Comparison of ENCODE assay signal across 10 cellular contexts in genomic region chr6:33081098-33081824, GRCh38. TPM values are rescaled to one million over a fixed set of nuclear protein-coding genes. Genes with fewer than 3 reads are reported as not detected.
A peak's percentile ranks its signal among the peaks of the same experiment; 100 is the strongest.
DNase-seq lines count a peak whose midpoint lies in the region; ATAC-seq and TF ChIP-seq lines count a peak whose summit lies in the region.
"Had no signal": no experiment of that assay in that cellular context is flagged by ENCODE, and none has a peak within 500 bp of the region (broad histone marks: within the 10 kb centered on the region; RNA-seq: fewer than 3 reads in every experiment).

No MANE protein-coding gene starts in this region.

- TF ChIP-seq CTCF in progenitor cell of endocrine pancreas (IDR thresholded peaks at IDR 0.05; ENCODE audit: unreplicated experiment): no peak

- H3K36me3 ChIP-seq in BLaER1: peaks cover 64% of the 10 kb centered on the region
- H3K36me3 ChIP-seq: SJSA1 had no signal

- peak overlapping the region; percentile 80 for H3K9ac ChIP-seq in BLaER1

- CTCF ChIA-PET in activated CD8-positive, alpha-beta T cell treated with anti-CD3 and anti-CD28 coated beads, Interleukin-2, amount 10 ng/mL, durations not matched to agents 7 days and 5 days (lab: Charles Lee): interaction anchor here (1.3 to 3.2 kb wide), 6 partner anchors 8 to 167 kb away, joined by 4 to 12 read pairs (median 4); partner anchors contain the start of gene HLA-DPA1

- no peaks in the 10 kb centered on the region for H3K9me3 ChIP-seq in BLaER1
- H3K9me3 ChIP-seq: SJSA1 had no signal

- DNase-seq in activated CD8-positive, alpha-beta T cell treated with anti-CD3 and anti-CD28 coated beads, Interleukin-2, amount 10 ng/mL, durations not matched to agents 7 days and 5 days: no peak
- DNase-seq in left ventricle myocardium superior (no peak), progenitor cell of endocrine pancreas (ENCODE audit: low spot score, unreplicated experiment) (no peak), cortex of kidney (lab: John Stamatoyannopoulos, UW) (no peak)
- DNase-seq: activated naive CD4-positive, alpha-beta T cell treated with anti-CD3 and anti-CD28 coated beads for 36 hours had no signal

- no peaks in the 10 kb centered on the region for H3K36me3 Mint-ChIP-seq in activated CD8-positive, alpha-beta T cell treated with anti-CD3 and anti-CD28 coated beads, Interleukin-2, amount 10 ng/mL, durations not matched to agents 7 days and 5 days (ENCODE audit: low read depth)
- peaks cover 2% of the 10 kb centered on the region for H3K36me3 Mint-ChIP-seq in progenitor cell of endocrine pancreas (ENCODE audit: insufficient read depth)

- peaks cover 60% of the 10 kb centered on the region; the same call in 1 of the 2 replicates for H4K20me1 ChIP-seq in BLaER1

- no peaks in the 10 kb centered on the region for H3K27me3 ChIP-seq in BLaER1

- no peak for ATAC-seq in activated CD8-positive, alpha-beta T cell treated with anti-CD3 and anti-CD28 coated beads, Interleukin-2, amount 10 ng/mL, durations not matched to agents 7 days and 5 days
- ATAC-seq in left ventricle myocardium superior: peak; percentile 7
- no peak for ATAC-seq in HG02759 (IDR thresholded peaks at IDR 0.05; ENCODE audit: unreplicated experiment)
- no peak for ATAC-seq in HG03354 (IDR thresholded peaks at IDR 0.05; ENCODE audit: poor library complexity, severe bottlenecking, unreplicated experiment)
- ATAC-seq in GM18502 (IDR thresholded peaks at IDR 0.05; ENCODE audit: poor library complexity, unreplicated experiment): no peak

- POLR2A ChIA-PET in activated CD8-positive, alpha-beta T cell treated with anti-CD3 and anti-CD28 coated beads, Interleukin-2, amount 10 ng/mL, durations not matched to agents 7 days and 5 days (lab: Charles Lee): interaction anchor here (0.9 kb wide), 1 partner anchor 9 kb away, joined by 3 read pairs; no protein-coding TSS in a partner anchor

- no peaks in the 10 kb centered on the region for H3K27me3 Mint-ChIP-seq in activated CD8-positive, alpha-beta T cell treated with anti-CD3 and anti-CD28 coated beads, Interleukin-2, amount 10 ng/mL, durations not matched to agents 7 days and 5 days (ENCODE audit: low read depth)
- peaks cover 19% of the 10 kb centered on the region for H3K27me3 Mint-ChIP-seq in progenitor cell of endocrine pancreas

- H3K4me3 ChIP-seq in BLaER1: peak overlapping the region; percentile 70
- H3K4me3 ChIP-seq: SJSA1 had no signal

- H3K4me3 Mint-ChIP-seq in activated CD8-positive, alpha-beta T cell treated with anti-CD3 and anti-CD28 coated beads, Interleukin-2, amount 10 ng/mL, durations not matched to agents 7 days and 5 days: peak overlapping the region; percentile 26
- H3K4me3 Mint-ChIP-seq in progenitor cell of endocrine pancreas (ENCODE audit: low read depth): peak overlapping the region; percentile 77

- H3K4me1 Mint-ChIP-seq in activated CD8-positive, alpha-beta T cell treated with anti-CD3 and anti-CD28 coated beads, Interleukin-2, amount 10 ng/mL, durations not matched to agents 7 days and 5 days (ENCODE audit: low read depth): peaks cover 38% of the 10 kb centered on the region
- peaks cover 13% of the 10 kb centered on the region for H3K4me1 Mint-ChIP-seq in progenitor cell of endocrine pancreas (ENCODE audit: low read depth)

- intact Hi-C loops in left ventricle myocardium superior (cut with micrococcal nuclease): loop anchor here (5.0 kb wide), 1 partner anchor 64 kb away; no protein-coding TSS in a partner anchor

- H3K9me3 Mint-ChIP-seq in activated CD8-positive, alpha-beta T cell treated with anti-CD3 and anti-CD28 coated beads, Interleukin-2, amount 10 ng/mL, durations not matched to agents 7 days and 5 days (ENCODE audit: insufficient read depth): no peaks in the 10 kb centered on the region
- H3K9me3 Mint-ChIP-seq in progenitor cell of endocrine pancreas (ENCODE audit: low read depth): no peaks in the 10 kb centered on the region
- H3K9me3 Mint-ChIP-seq: activated naive CD4-positive, alpha-beta T cell treated with anti-CD3 and anti-CD28 coated beads for 36 hours had no signal

- H3K27ac Mint-ChIP-seq in activated CD8-positive, alpha-beta T cell treated with anti-CD3 and anti-CD28 coated beads, Interleukin-2, amount 10 ng/mL, durations not matched to agents 7 days and 5 days: peak overlapping the region; percentile 51
- H3K27ac Mint-ChIP-seq in progenitor cell of endocrine pancreas: peak overlapping the region; percentile 91
- H3K27ac Mint-ChIP-seq: activated naive CD4-positive, alpha-beta T cell treated with anti-CD3 and anti-CD28 coated beads for 36 hours had no signal

- peaks cover 72% of the 10 kb centered on the region for H3K4me1 ChIP-seq in BLaER1
- H3K4me1 ChIP-seq: SJSA1 had no signal

- peak overlapping the region; percentile 94 for H3K4me2 ChIP-seq in BLaER1

- peak overlapping the region; percentile 74 for H3K27ac ChIP-seq in BLaER1
- H3K27ac ChIP-seq: SJSA1 had no signal

RNA-seq across cellular contexts. Expression of gene HLA-DPB1, which starts 5.5 kb away (rescaled TPM):
- 10 to 100 TPM; 21.0 to 22.8 TPM for total RNA-seq in activated CD8-positive, alpha-beta T cell treated with anti-CD3 and anti-CD28 coated beads, Interleukin-2, amount 10 ng/mL, durations not matched to agents 7 days and 5 days
- total RNA-seq in left ventricle myocardium superior: 41.5 TPM
- 13.5 and 17.9 TPM in 2 replicates for total RNA-seq in progenitor cell of endocrine pancreas
- total RNA-seq: SJSA1 had no signal

RNA-seq across cellular contexts. Expression of gene HLA-DPA1, which starts 7.8 kb away (rescaled TPM):
- total RNA-seq in activated CD8-positive, alpha-beta T cell treated with anti-CD3 and anti-CD28 coated beads, Interleukin-2, amount 10 ng/mL, durations not matched to agents 7 days and 5 days: 10 to 100 TPM; 39.1 to 40.0 TPM
- 37.7 TPM for total RNA-seq in left ventricle myocardium superior
- 0.89 and 1.8 TPM in 2 replicates for total RNA-seq in progenitor cell of endocrine pancreas
- total RNA-seq: SJSA1 had no signal

Comparison
In these comparisons a context has a peak if more than half of its experiments do, and no peak if none do; other contexts are left out.
1. RNA of gene HLA-DPA1, which starts 7.8 kb away (total RNA-seq): 39.1 to 40.0 TPM in activated CD8-positive, alpha-beta T cell treated with anti-CD3 and anti-CD28 coated beads, Interleukin-2, amount 10 ng/mL, durations not matched to agents 7 days and 5 days and 37.7 TPM in left ventricle myocardium superior (single experiment); 0.89 to 1.8 TPM in progenitor cell of endocrine pancreas; every median in the first group is over 10 times any median in the second.